ENCODE assay signal across 1 cellular context in genomic region chr4:38860788-38861424, GRCh38.
TF ChIP-seq lines count a peak whose summit lies in the region.

No MANE protein-coding gene starts in this region.

TF ChIP-seq in SK-N-SH, 30 proteins besides CTCF, POLR2A, EP300 and RAD21:
- peak; percentile 23 for TF ChIP-seq SMC3 (IDR thresholded peaks at IDR 0.05; ENCODE audit: low read depth, low read length)
- no peak for TF ChIP-seq REST (IDR thresholded peaks at IDR 0.05; ENCODE audit: low read depth, low read length)
TF ChIP-seq in SK-N-SH: peak in this region for 1.
